In genomic region chr6:132357120-132357519, GRCh38 we compare ENCODE assay signal across 16 cellular contexts. TPM values are rescaled to one million over a fixed set of nuclear protein-coding genes. Genes with fewer than 3 reads are reported as not detected.
A peak's percentile ranks its signal among the peaks of the same experiment; 100 is the strongest.
DNase-seq lines count a peak whose midpoint lies in the region; ATAC-seq, FAIRE-seq and TF ChIP-seq lines count a peak whose summit lies in the region.
"Had no signal": no experiment of that assay in that cellular context is flagged by ENCODE, and none has a peak within 500 bp of the region (broad histone marks: within the 10 kb centered on the region; RNA-seq: fewer than 3 reads in every experiment).

No MANE protein-coding gene starts in this region.

- TF ChIP-seq CTCF in AG09319 (IDR thresholded peaks at IDR 0.05; ENCODE audit: low read depth, low read length) (no peak), astrocyte of the spinal cord (IDR thresholded peaks at IDR 0.05; ENCODE audit: low read depth, low read length) (no peak), D721Med (IDR thresholded peaks at IDR 0.05; ENCODE audit: insufficient read depth, missing control alignments) (no peak)

- no peak for FAIRE-seq in D721Med (lab: Jason Lieb, UNC)

- in situ Hi-C loops in astrocyte of the spinal cord (cut with HindIII; ENCODE audit: low sequenced_read_pairs) = no loop called here

- DNase-seq in AG09319 (ENCODE audit: extremely low read depth, low read depth) (peak; percentile 11), astrocyte of the spinal cord (ENCODE audit: low read depth, low spot score) (peak; percentile 25), lung microvascular endothelial cell (ENCODE audit: low read depth in 2 of 2) (peak; percentile 61 to 72), D721Med (ENCODE audit: insufficient read length, low spot score) (no peak), SKM-1 treated with dmso at 0.1 percent for 144 hours (lab: John Stamatoyannopoulos, UW; ENCODE audit: unreplicated experiment) (no peak)
- DNase-seq: activated CD4-positive, alpha-beta T cell treated with anti-CD3 and anti-CD28 coated beads, Interleukin-2, amount 50 U/mL, for 48 hours; activated gamma-delta T cell; CD8-positive, alpha-beta T cell; NCI-H1092; stimulated activated CD4-positive, alpha-beta T cell treated with anti-CD3 and anti-CD28 coated beads, Interleukin-4, amount 100 ng/mL, for 1 hour; stimulated activated naive CD4-positive, alpha-beta T cell treated with Interleukin-2 at 50 U/mL for 16 hours had no signal

- no peak overlapping the region for H3K4me3 ChIP-seq in astrocyte of the spinal cord (ENCODE audit: low read depth, low read length)
- H3K4me3 ChIP-seq: HAP-1 had no signal

- peak; percentile 59 for ATAC-seq in HG02885 (IDR thresholded peaks at IDR 0.05; ENCODE audit: poor library complexity, unreplicated experiment)
- ATAC-seq in GM18861 (IDR thresholded peaks at IDR 0.05; ENCODE audit: unreplicated experiment) = no peak
- no peak for ATAC-seq in GM21723 (IDR thresholded peaks at IDR 0.05; ENCODE audit: unreplicated experiment)
- ATAC-seq: CD8-positive, alpha-beta T cell; esophagus mucosa had no signal

RNA-seq across cellular contexts. Expression of gene MOXD1, which starts 44.2 kb away (rescaled TPM):
- total RNA-seq in lung microvascular endothelial cell = under 0.01 and 0.22 TPM in 2 replicates
- total RNA-seq: CD8-positive, alpha-beta T cell had no signal

Comparison
In these comparisons a context has a peak if more than half of its experiments do, and no peak if none do; other contexts are left out.
1. DNase-seq: peak in AG09319 (single experiment), astrocyte of the spinal cord (single experiment) and lung microvascular endothelial cell (2 of 2); none in D721Med (single experiment) and SKM-1 treated with dmso at 0.1 percent for 144 hours (single experiment).